Comparison of ENCODE assay signal across 9 cellular contexts in the genomic region with DNA sequence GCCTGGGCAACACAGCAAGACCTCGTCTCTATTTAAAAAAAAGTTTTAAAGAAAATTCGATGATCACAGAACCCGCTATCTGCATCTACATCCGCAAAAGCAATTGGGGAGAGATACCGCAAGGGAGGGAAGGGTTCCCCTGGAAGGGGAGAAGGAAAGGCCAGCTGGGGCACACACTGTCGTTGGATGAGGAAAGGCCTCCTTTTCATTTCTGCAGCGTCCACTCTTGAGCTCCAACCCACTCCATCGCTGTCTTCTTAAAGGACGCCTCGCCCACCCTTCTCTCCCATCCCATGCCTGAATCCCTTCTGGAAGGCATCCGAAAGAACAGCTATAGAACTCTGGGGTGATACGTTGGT. TPM values are rescaled to one million over a fixed set of nuclear protein-coding genes. Genes with fewer than 3 reads are reported as not detected.
A peak's percentile ranks its signal among the peaks of the same experiment; 100 is the strongest.
DNase-seq lines count a peak whose midpoint lies in the region; ATAC-seq and TF ChIP-seq lines count a peak whose summit lies in the region.
"Had no signal": no experiment of that assay in that cellular context is flagged by ENCODE, and none has a peak within 500 bp of the region (broad histone marks: within the 10 kb centered on the region; RNA-seq: fewer than 3 reads in every experiment).

No MANE protein-coding gene starts in this region.

- CTCF ChIA-PET in A673 (lab: Charles Lee): interaction anchor here (0.5 to 1.5 kb wide), 4 partner anchors 12 to 153 kb away, joined by 3 to 8 read pairs (median 4); a partner anchor contains a TSS

- DNase-seq in A673 (ENCODE audit: low spot score) (no peak), endothelial cell (ENCODE audit: low spot score) (no peak), nephron progenitor cell (no peak), NCI-H526 (lab: John Stamatoyannopoulos, UW) (no peak), NCI-H345 (lab: John Stamatoyannopoulos, UW) (no peak), NCI-H2107 treated with DMSO at 0.1 percent for 48 hours (lab: John Stamatoyannopoulos, UW; ENCODE audit: unreplicated experiment) (no peak)
- DNase-seq: MM.1S had no signal

- H3K36me3 Mint-ChIP-seq in endothelial cell (ENCODE audit: low read depth, unreplicated experiment) (peaks cover 34% of the 10 kb centered on the region), nephron progenitor cell (ENCODE audit: low read depth) (peaks cover 34% of the 10 kb centered on the region)

- H3K27me3 ChIP-seq in A673 (replicated peaks; ENCODE audit: insufficient read depth, low read depth, low read length, poor library complexity) (peaks cover 16% of the 10 kb centered on the region), HUES6 (ENCODE audit: control insufficient read depth, insufficient read depth, low read length) (peaks cover 36% of the 10 kb centered on the region)

- H3K4me3 Mint-ChIP-seq in endothelial cell (ENCODE audit: unreplicated experiment) (no peak overlapping the region), nephron progenitor cell (no peak overlapping the region)

- intact Hi-C loops in A673 (cut with micrococcal nuclease; ENCODE audit: unreplicated experiment): no loop called here

- H3K4me3 ChIP-seq in A673 (ENCODE audit: low read depth, low read length, poor library complexity, severe bottlenecking) (peak overlapping the region; percentile 51), HUES6 (ENCODE audit: low read depth, low read length) (peak overlapping the region; percentile 70)

- peaks cover 28% of the 10 kb centered on the region for H3K4me1 ChIP-seq in A673 (ENCODE audit: insufficient read depth, low read length, poor library complexity, severe bottlenecking)
- H3K4me1 ChIP-seq in HUES6 (ENCODE audit: control insufficient read depth, insufficient read depth, low read length): peaks cover 29% of the 10 kb centered on the region

- peaks cover 4% of the 10 kb centered on the region for H3K9me3 Mint-ChIP-seq in endothelial cell (ENCODE audit: unreplicated experiment)
- no peaks in the 10 kb centered on the region for H3K9me3 Mint-ChIP-seq in nephron progenitor cell

- H3K27ac Mint-ChIP-seq in endothelial cell (ENCODE audit: unreplicated experiment): peak overlapping the region; percentile 81
- peak overlapping the region; percentile 55 for H3K27ac Mint-ChIP-seq in nephron progenitor cell

- ATAC-seq in HG03521 (IDR thresholded peaks at IDR 0.05; ENCODE audit: unreplicated experiment): no peak

- H3K27ac ChIP-seq in A673 (ENCODE audit: low read depth, low read length, poor library complexity, severe bottlenecking): peak overlapping the region; percentile 60
- H3K27ac ChIP-seq in HUES6 (ENCODE audit: low read depth, low read length): peak overlapping the region; percentile 28; the same call in 1 of the 2 replicates

- no TSS peak for BruUV-seq in A673 (replicated peaks; lab: Mats Ljungman, UMichigan)

- H3K9me3 ChIP-seq in A673 (ENCODE audit: low read depth, low read length, poor library complexity, severe bottlenecking) (no peaks in the 10 kb centered on the region), HUES6 (ENCODE audit: control insufficient read depth, insufficient read depth, low read depth, low read length) (no peaks in the 10 kb centered on the region)

- TF ChIP-seq CTCF in A673 (conservative IDR thresholded peaks at IDR 0.05; ENCODE audit: low read depth, low read length) (no peak), endothelial cell (IDR thresholded peaks at IDR 0.05; ENCODE audit: unreplicated experiment) (no peak), nephron progenitor cell (IDR thresholded peaks at IDR 0.05) (no peak)

- H3K4me1 Mint-ChIP-seq in endothelial cell (ENCODE audit: unreplicated experiment): peaks cover 30% of the 10 kb centered on the region
- H3K4me1 Mint-ChIP-seq in nephron progenitor cell: peaks cover 53% of the 10 kb centered on the region

- H3K9ac ChIP-seq in HUES6 (ENCODE audit: low read length): peak overlapping the region; percentile 76

- H3K36me3 ChIP-seq in A673 (ENCODE audit: insufficient read depth, low read length, poor library complexity, severe bottlenecking): peaks cover 16% of the 10 kb centered on the region
- peaks cover 24% of the 10 kb centered on the region for H3K36me3 ChIP-seq in HUES6 (ENCODE audit: control insufficient read depth, insufficient read depth, low read length)

- H3K27me3 Mint-ChIP-seq in endothelial cell (ENCODE audit: unreplicated experiment): peaks cover 23% of the 10 kb centered on the region
- H3K27me3 Mint-ChIP-seq in nephron progenitor cell (ENCODE audit: low read depth, poor library complexity): peaks cover 19% of the 10 kb centered on the region

- POLR2A ChIA-PET in A673 (lab: Charles Lee; ENCODE audit: low non-redundant PET): no interaction called here

RNA-seq across cellular contexts. Expression of a gene that starts 3.2 kb away (rescaled TPM):
- total RNA-seq in A673 (2021) (0.57 and 0.84 TPM in 2 replicates), endothelial cell (ENCODE audit: unreplicated experiment) (0.92 TPM)

RNA-seq across cellular contexts. Expression of a gene that starts 11.1 kb away (rescaled TPM):
- 51.3 and 53.2 TPM in 2 replicates for total RNA-seq in A673 (2021)
- total RNA-seq in endothelial cell (ENCODE audit: unreplicated experiment): 123 TPM

RNA-seq across cellular contexts. Expression of a gene that starts 30.3 kb away (rescaled TPM):
- total RNA-seq in A673 (2021) (not detected in 2 replicates), endothelial cell (ENCODE audit: unreplicated experiment) (0.51 TPM)

RNA-seq across cellular contexts. Expression of a gene that starts 54.7 kb away (rescaled TPM):
- not detected in 2 replicates for total RNA-seq in A673 (2021)
- total RNA-seq in endothelial cell (ENCODE audit: unreplicated experiment): 2.1 TPM
